ENCODE assay signal across 1 cellular context in the genomic region with DNA sequence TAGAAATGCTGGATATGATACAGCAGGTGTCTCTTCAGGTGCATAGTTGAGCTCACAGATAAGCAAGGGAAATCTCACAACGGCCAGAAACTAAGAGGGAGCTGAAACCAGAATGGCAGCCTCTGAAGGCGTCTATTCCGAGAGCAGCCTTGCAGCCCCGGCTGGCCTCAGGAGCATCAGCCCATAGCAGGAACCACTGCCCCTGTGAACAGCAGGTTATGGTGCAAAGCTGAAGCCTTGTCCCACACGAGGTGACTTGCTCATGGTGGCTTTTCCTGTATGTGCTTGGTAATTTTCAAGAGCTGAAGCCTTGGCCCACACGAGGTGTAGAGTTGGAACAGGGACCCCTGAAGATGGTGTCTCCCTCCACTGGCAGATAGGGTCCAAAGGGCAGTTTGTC.
TF ChIP-seq lines count a peak whose summit lies in the region.

No MANE protein-coding gene starts in this region.

TF ChIP-seq in endothelial cell of umbilical vein, 7 proteins besides CTCF, POLR2A, EP300 and RAD21:
- TF ChIP-seq POLR2AphosphoS5 (IDR thresholded peaks at IDR 0.05; ENCODE audit: insufficient read depth, low read depth, low read length) (no peak), GATA2 (IDR thresholded peaks at IDR 0.05; ENCODE audit: insufficient read depth, insufficient read length, low read depth, low read length) (no peak), FOS (IDR thresholded peaks at IDR 0.05; ENCODE audit: borderline replicate concordance, insufficient read depth, low read length) (no peak)
- TF ChIP-seq, protein P1, sequence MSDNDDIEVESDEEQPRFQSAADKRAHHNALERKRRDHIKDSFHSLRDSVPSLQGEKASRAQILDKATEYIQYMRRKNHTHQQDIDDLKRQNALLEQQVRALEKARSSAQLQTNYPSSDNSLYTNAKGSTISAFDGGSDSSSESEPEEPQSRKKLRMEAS (IDR thresholded peaks at IDR 0.05; ENCODE audit: insufficient read depth, insufficient read length) = no peak
